20 cellular contexts compared by ENCODE assay signal in the genomic region with DNA sequence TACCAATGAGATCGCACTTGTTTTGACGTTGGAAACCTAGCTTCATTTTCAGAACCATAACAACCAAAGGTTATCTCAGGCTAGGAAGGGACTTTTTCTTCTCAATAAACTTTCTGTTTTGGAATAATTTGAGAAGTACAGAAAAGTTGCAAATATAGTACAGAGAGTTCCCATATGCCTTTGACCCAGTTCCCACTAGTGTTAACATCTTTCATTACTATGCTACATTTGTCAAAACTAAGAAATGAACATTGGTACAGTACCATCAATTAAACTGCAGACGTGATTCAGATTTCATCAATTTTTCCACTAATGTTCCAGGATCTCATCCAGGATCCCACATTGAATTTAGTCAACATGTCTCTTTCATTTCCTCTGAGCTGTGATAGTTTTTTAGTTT.
DNase-seq lines count a peak whose midpoint lies in the region; ATAC-seq and TF ChIP-seq lines count a peak whose summit lies in the region.
"Had no signal": no experiment of that assay in that cellular context is flagged by ENCODE, and none has a peak within 500 bp of the region (broad histone marks: within the 10 kb centered on the region; RNA-seq: fewer than 3 reads in every experiment).

No MANE protein-coding gene starts in this region.

- intact Hi-C loops in sciatic nerve (cut with DNase I) = no loop called here

- H3K4me3 ChIP-seq in HEK293 (ENCODE audit: low read depth, low read length) (no peak overlapping the region), tibial nerve (no peak overlapping the region)
- H3K4me3 ChIP-seq: A549; BLaER1 treated with 17β-estradiol and CSF1 and Interleukin-3, amounts not matched to agents 10 nM and 100 nM had no signal

- H3K36me3 ChIP-seq in HEK293 (ENCODE audit: control insufficient read depth in 2 of 2, insufficient read depth in 1 of 2, low read length in 2 of 2) = no peaks in the 10 kb centered on the region
- no peaks in the 10 kb centered on the region for H3K36me3 ChIP-seq in tibial nerve
- H3K36me3 ChIP-seq: BLaER1 treated with 17β-estradiol and CSF1 and Interleukin-3, amounts not matched to agents 10 nM and 100 nM had no signal

- TF ChIP-seq EP300 in tibial nerve (IDR thresholded peaks at IDR 0.05) = peak; percentile 41 to 45

- TF ChIP-seq CTCF in HEK293 (tag by site-specific recombination; IDR thresholded peaks at IDR 0.05) (no peak), tibial nerve (IDR thresholded peaks at IDR 0.05) (no peak)

- peaks cover 10% of the 10 kb centered on the region for H3K4me1 ChIP-seq in HEK293 (ENCODE audit: control insufficient read depth, insufficient read depth, low read length)
- H3K4me1 ChIP-seq in tibial nerve = peaks cover 0 to 29% (median 0%) of the 10 kb centered on the region in 4 donors
- H3K4me1 ChIP-seq: A549 had no signal

- peak overlapping the region; percentile 63 for H3K27ac ChIP-seq in HEK293 (ENCODE audit: extremely low read depth, low read depth, low read length)
- peak overlapping the region in 2 of 4 donors; percentile 12 to 80 for H3K27ac ChIP-seq in tibial nerve
- H3K27ac ChIP-seq: A549; BLaER1 treated with 17β-estradiol and CSF1 and Interleukin-3, amounts not matched to agents 10 nM and 100 nM had no signal

- no peak for TF ChIP-seq POLR2A in tibial nerve (IDR thresholded peaks at IDR 0.05)

- no peaks in the 10 kb centered on the region for H3K27me3 ChIP-seq in tibial nerve
- H3K27me3 ChIP-seq: BLaER1 treated with 17β-estradiol and CSF1 and Interleukin-3, amounts not matched to agents 10 nM and 100 nM had no signal

- DNase-seq in fibroblast of gingiva (ENCODE audit: low read depth) (peak; percentile 17), sciatic nerve (ENCODE audit: low spot score) (no peak), tibial nerve (ENCODE audit: low spot score in 2 of 2) (no peak), KG1 (lab: John Stamatoyannopoulos, UW) (no peak), inferior parietal cortex (ENCODE audit: extremely low spot score) (no peak)
- DNase-seq: AML-193; CD4-positive, alpha-beta memory T cell; COR-L47; KBM-7; MM.1S; NCI-H2029; NCI-H446 treated with DMSO at 0.1 percent for 48 hours; NCI-H526; NCI-H82; RPMI8226; SHP77 had no signal

- POLR2A ChIA-PET in HEK293 (lab: Yijun Ruan, JAX) = no interaction called here

- CTCF ChIA-PET in HEK293 (lab: Yijun Ruan, JAX) = interaction anchor here (0.6 to 2.0 kb wide), 8 partner anchors 9 to 569 kb away, joined by 3 to 8 read pairs (median 3); no protein-coding TSS in a partner anchor

- 65 to 75% methylated on average over 3 of the region's 3 CpGs for WGBS in tibial nerve, 2 donors

- peak; percentile 15 for ATAC-seq in sciatic nerve
- ATAC-seq in GM19452 (IDR thresholded peaks at IDR 0.05; ENCODE audit: unreplicated experiment) = no peak
- ATAC-seq: A549 had no signal

- H3K9me3 ChIP-seq in HEK293 (ENCODE audit: control insufficient read depth, insufficient read depth, low read depth, low read length) (no peaks in the 10 kb centered on the region), tibial nerve (no peaks in the 10 kb centered on the region)
- H3K9me3 ChIP-seq: A549 had no signal

TF ChIP-seq in HEK293, 187 proteins besides CTCF, POLR2A, EP300 and RAD21:
- TF ChIP-seq YY2 (tag by site-specific recombination; IDR thresholded peaks at IDR 0.05) = no peak
- no peak for TF ChIP-seq FEZF1 (tag by site-specific recombination; IDR thresholded peaks at IDR 0.05)
